In the genomic region with DNA sequence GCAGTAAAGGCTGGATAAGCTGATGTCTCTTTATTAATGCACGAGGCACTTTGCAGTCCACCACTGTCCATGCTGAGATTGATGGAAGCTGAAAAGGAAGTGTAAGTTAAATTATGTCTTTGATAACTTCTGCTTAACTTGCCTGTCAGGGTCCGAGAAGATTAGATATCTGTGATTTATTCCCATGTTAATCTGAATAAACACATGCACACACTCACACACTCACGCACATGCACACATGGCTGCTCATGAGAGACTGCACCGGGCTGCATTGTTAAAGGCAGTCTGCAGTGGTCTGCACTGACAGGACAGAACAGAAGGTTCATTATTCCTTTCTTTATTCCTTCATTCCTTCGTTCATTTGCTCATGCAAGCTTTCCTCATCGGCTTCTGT, we compare ENCODE assay signal across 23 cellular contexts. TPM values are rescaled to one million over a fixed set of nuclear protein-coding genes. Genes with fewer than 3 reads are reported as not detected.
DNase-seq lines count a peak whose midpoint lies in the region; ATAC-seq and TF ChIP-seq lines count a peak whose summit lies in the region.
"Had no signal": no experiment of that assay in that cellular context is flagged by ENCODE, and none has a peak within 500 bp of the region (broad histone marks: within the 10 kb centered on the region; RNA-seq: fewer than 3 reads in every experiment).

No MANE protein-coding gene starts in this region.

- in situ Hi-C loops in transverse colon (cut with MboI; ENCODE audit: low pct_ligation_motif_present in 1 of 4, low pct_unique_long_range_greater_than_20kb in 1 of 4, low sequenced_read_pairs in 3 of 4), result no loop called here

- no peak for TF ChIP-seq EP300 in esophagus muscularis mucosa (IDR thresholded peaks at IDR 0.05)
- no peak for TF ChIP-seq EP300 in transverse colon (IDR thresholded peaks at IDR 0.05; ENCODE audit: low read depth)

- 60% methylated on average over 6 of the region's 6 CpGs for WGBS in esophagus muscularis mucosa
- WGBS in transverse colon (ENCODE audit: low coverage in 1 of 2), 2 donors, result 53 to 100% methylated on average over 2 to 6 of the region's 6 CpGs

- no peaks in the 10 kb centered on the region for H3K9me3 Mint-ChIP-seq in nephron progenitor cell
- H3K9me3 Mint-ChIP-seq: CD8-positive, alpha-beta T cell; GM23338; H9 had no signal

- TF ChIP-seq POLR2A in esophagus muscularis mucosa (IDR thresholded peaks at IDR 0.05; ENCODE audit: low read depth), result no peak
- no peak for TF ChIP-seq POLR2A in transverse colon (IDR thresholded peaks at IDR 0.05)

- peaks cover 13% of the 10 kb centered on the region for H3K4me1 Mint-ChIP-seq in nephron progenitor cell
- H3K4me1 Mint-ChIP-seq: CD4-positive, CD25-positive, alpha-beta regulatory T cell; GM23338; H9 had no signal

- H3K4me3 ChIP-seq in BLaER1 treated with 17β-estradiol and CSF1 and Interleukin-3, amounts not matched to agents 10 nM and 100 nM, result no peak overlapping the region
- H3K4me3 ChIP-seq in esophagus muscularis mucosa, result no peak overlapping the region
- no peak overlapping the region for H3K4me3 ChIP-seq in transverse colon
- H3K4me3 ChIP-seq: A549, GM12878, GM23338 had no signal

- H3K27ac ChIP-seq in BLaER1 treated with 17β-estradiol and CSF1 and Interleukin-3, amounts not matched to agents 10 nM and 100 nM, result no peak overlapping the region
- no peak overlapping the region for H3K27ac ChIP-seq in esophagus muscularis mucosa (replicated peaks in 1 of 4)
- H3K27ac ChIP-seq in transverse colon, result no peak overlapping the region
- H3K27ac ChIP-seq: A549, C4-2B had no signal

- no peaks in the 10 kb centered on the region for H3K36me3 Mint-ChIP-seq in nephron progenitor cell (ENCODE audit: low read depth)
- H3K36me3 Mint-ChIP-seq: CD4-positive, CD25-positive, alpha-beta regulatory T cell; CD8-positive, alpha-beta T cell had no signal

- H3K27me3 ChIP-seq in BLaER1 treated with 17β-estradiol and CSF1 and Interleukin-3, amounts not matched to agents 10 nM and 100 nM, result no peaks in the 10 kb centered on the region
- H3K27me3 ChIP-seq in esophagus muscularis mucosa (peaks cover 0 to 20% (median 0%) of the 10 kb centered on the region in 4 donors), transverse colon (peaks cover 4% of the 10 kb centered on the region)
- H3K27me3 ChIP-seq: BE2C had no signal

- H3K4me1 ChIP-seq in BLaER1 treated with 17β-estradiol and CSF1 and Interleukin-3, amounts not matched to agents 10 nM and 100 nM, result peaks cover 6 to 22% (median 16%) of the 10 kb centered on the region in 10 experiments
- H3K4me1 ChIP-seq in esophagus muscularis mucosa, result no peaks in the 10 kb centered on the region
- H3K4me1 ChIP-seq in transverse colon, result no peaks in the 10 kb centered on the region
- H3K4me1 ChIP-seq: A549, BE2C, Caco-2 had no signal

- ATAC-seq in GM18909 (IDR thresholded peaks at IDR 0.05; ENCODE audit: poor library complexity, unreplicated experiment), result no peak
- ATAC-seq: A549; CD8-positive, alpha-beta T cell; HCT116 had no signal

- H3K27me3 Mint-ChIP-seq in nephron progenitor cell (ENCODE audit: low read depth, poor library complexity), result peaks cover 5% of the 10 kb centered on the region

- H3K4me3 Mint-ChIP-seq in nephron progenitor cell, result no peak overlapping the region
- H3K4me3 Mint-ChIP-seq: CD4-positive, CD25-positive, alpha-beta regulatory T cell; CD8-positive, alpha-beta T cell; GM23338; H9 had no signal

- no peaks in the 10 kb centered on the region for H4K20me1 ChIP-seq in BLaER1 treated with 17β-estradiol and CSF1 and Interleukin-3, amounts not matched to agents 10 nM and 100 nM

- TF ChIP-seq CTCF in esophagus muscularis mucosa (IDR thresholded peaks at IDR 0.05), result no peak
- no peak for TF ChIP-seq CTCF in nephron progenitor cell (IDR thresholded peaks at IDR 0.05)
- TF ChIP-seq CTCF in transverse colon (IDR thresholded peaks at IDR 0.05), result no peak

- intact Hi-C loops in esophagus muscularis mucosa (cut with DNase I), result no loop called here
- intact Hi-C loops in transverse colon (cut with DNase I; ENCODE audit: low total_unique reads), result no loop called here

- 0 out of 22 replicates have a peak, but pooled peaks cover 0 to 6% (median 0%) of the 10 kb centered on the region in 11 experiments for H3K9me3 ChIP-seq in BLaER1 treated with 17β-estradiol and CSF1 and Interleukin-3, amounts not matched to agents 10 nM and 100 nM (replicated peaks in 1 of 11)
- H3K9me3 ChIP-seq in esophagus muscularis mucosa, result no peaks in the 10 kb centered on the region
- H3K9me3 ChIP-seq in transverse colon, result no peaks in the 10 kb centered on the region
- H3K9me3 ChIP-seq: A549, BE2C, Caco-2 had no signal

- H3K4me2 ChIP-seq in BLaER1 treated with 17β-estradiol and CSF1 and Interleukin-3, amounts not matched to agents 10 nM and 100 nM, result peak overlapping the region in 9 of 11 experiments; percentile 19 to 70 (median 54); a peak in 17 of 22 replicates
- H3K4me2 ChIP-seq: A549, GM23338 had no signal

- no peak overlapping the region for H3K9ac ChIP-seq in BLaER1 treated with 17β-estradiol and CSF1 and Interleukin-3, amounts not matched to agents 10 nM and 100 nM

- H3K36me3 ChIP-seq in BLaER1 treated with 17β-estradiol and CSF1 and Interleukin-3, amounts not matched to agents 10 nM and 100 nM, result no peaks in the 10 kb centered on the region
- no peaks in the 10 kb centered on the region for H3K36me3 ChIP-seq in esophagus muscularis mucosa
- no peaks in the 10 kb centered on the region for H3K36me3 ChIP-seq in transverse colon
- H3K36me3 ChIP-seq: BE2C had no signal

- no peak overlapping the region for H3K27ac Mint-ChIP-seq in nephron progenitor cell
- H3K27ac Mint-ChIP-seq: CD4-positive, CD25-positive, alpha-beta regulatory T cell; CD8-positive, alpha-beta T cell; GM23338; H9 had no signal

- DNase-seq in esophagus muscularis mucosa (ENCODE audit: extremely low spot score) (peak; percentile 64), nephron progenitor cell (peak; percentile 26), NCI-H2196 (lab: John Stamatoyannopoulos, UW; ENCODE audit: unreplicated experiment) (no peak), kidney glomerular epithelial cell (lab: John Stamatoyannopoulos, UW) (no peak), transverse colon (no peak)
- DNase-seq: 8988T; ACHN; AML-193; BE2C; Caco-2; CD4-positive, CD25-positive, alpha-beta regulatory T cell; CD8-positive, alpha-beta T cell; DMS153; EL; GDM1; H9 had no signal

RNA-seq across cellular contexts. Expression of a gene that starts 41.3 kb away (rescaled TPM):
- total RNA-seq in esophagus muscularis mucosa, result under 1 TPM in 3 of 4 donors, not detected in 1; 0.33 to 0.78 (median 0.34) TPM
- under 1 TPM in 1 of 4 donors, not detected in 3; 0.27 TPM for total RNA-seq in transverse colon

Comparison
In these comparisons a context has a peak if more than half of its experiments do, and no peak if none do; other contexts are left out.
1. DNase-seq: peak in esophagus muscularis mucosa (single experiment) and nephron progenitor cell (single experiment); none in NCI-H2196 (single experiment), kidney glomerular epithelial cell (single experiment) and transverse colon (single experiment).